Comparison of ENCODE assay signal across 14 cellular contexts in the genomic region with DNA sequence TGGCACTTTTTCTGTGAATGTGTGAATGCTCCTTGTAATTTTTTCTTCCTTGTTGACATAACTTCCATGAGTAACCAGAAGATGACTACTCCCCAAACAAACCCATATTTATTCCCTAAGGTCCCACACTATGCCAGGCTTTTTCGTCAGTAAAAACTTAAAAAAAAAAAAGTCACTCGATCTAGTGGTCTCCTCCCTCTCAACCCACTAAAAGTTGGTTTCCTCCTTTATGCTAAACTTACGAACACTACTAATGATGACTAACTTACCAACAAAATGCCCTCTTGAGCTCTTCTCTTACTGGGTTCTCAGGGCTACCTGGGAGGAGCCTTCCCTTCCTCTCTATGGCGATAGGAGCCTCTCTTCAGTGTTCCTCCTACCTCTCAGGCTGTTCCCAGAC. TPM values are rescaled to one million over a fixed set of nuclear protein-coding genes. Genes with fewer than 3 reads are reported as not detected.
A peak's percentile ranks its signal among the peaks of the same experiment; 100 is the strongest.
DNase-seq lines count a peak whose midpoint lies in the region; ATAC-seq, FAIRE-seq and TF ChIP-seq lines count a peak whose summit lies in the region.
"Had no signal": no experiment of that assay in that cellular context is flagged by ENCODE, and none has a peak within 500 bp of the region (broad histone marks: within the 10 kb centered on the region; RNA-seq: fewer than 3 reads in every experiment).

No MANE protein-coding gene starts in this region.

- peaks cover 40% of the 10 kb centered on the region for H3K36me3 Mint-ChIP-seq in activated CD4-positive, alpha-beta T cell treated with anti-CD3 and anti-CD28 coated beads for 36 hours (ENCODE audit: low read depth)
- peaks cover 3% of the 10 kb centered on the region for H3K36me3 Mint-ChIP-seq in endothelial cell (ENCODE audit: low read depth, unreplicated experiment)

- H3K4ac ChIP-seq in IMR-90 (ENCODE audit: low read depth, low read length) = peak overlapping the region; percentile 31; the same call in 1 of the 2 replicates

- no peak overlapping the region for H2AFZ ChIP-seq in IMR-90 (replicated peaks; ENCODE audit: low read length, poor library complexity)

- peaks cover 10% of the 10 kb centered on the region for H3K9me1 ChIP-seq in IMR-90 (ENCODE audit: insufficient read depth, low read length)

- peak overlapping the region; percentile 45; the same call in 1 of the 2 replicates for H3K23ac ChIP-seq in IMR-90 (ENCODE audit: low read depth, low read length)

- intact Hi-C loops in activated CD4-positive, alpha-beta T cell treated with anti-CD3 and anti-CD28 coated beads for 36 hours (cut with DNase I, micrococcal nuclease) = loop anchor here in 1 of 2 experiments (5.0 kb wide), 1 partner anchor 76 kb away; no protein-coding TSS in a partner anchor
- intact Hi-C loops in IMR-90 (cut with micrococcal nuclease) (loop anchor here (10.0 kb wide), 1 partner anchor 613 kb away; no protein-coding TSS in a partner anchor), pancreas (cut with DNase I) (no loop called here), aorta (cut with DNase I) (no loop called here)

- no peak for TF ChIP-seq POLR2A in IMR-90 (IDR thresholded peaks at IDR 0.05; ENCODE audit: low read depth, low read length)

- no peak overlapping the region for H3K9ac ChIP-seq in IMR-90 (ENCODE audit: low read depth, low read length)

- no peak overlapping the region; the same call in 1 of the 2 replicates for H3K14ac ChIP-seq in IMR-90 (replicated peaks; ENCODE audit: low read depth, low read length)

- H3K36me3 ChIP-seq in IMR-90 (ENCODE audit: control insufficient read depth, insufficient read depth, low read length) (peaks cover 2% of the 10 kb centered on the region; the same call in 1 of the 2 replicates), pancreas (no peaks in the 10 kb centered on the region), aorta (ENCODE audit: control insufficient read depth in 1 of 2, insufficient read depth in 2 of 2, low read length in 1 of 2) (no peaks in the 10 kb centered on the region)

- POLR2A ChIA-PET in activated CD4-positive, alpha-beta T cell treated with anti-CD3 and anti-CD28 coated beads for 36 hours (lab: Charles Lee) = no interaction called here
- POLR2A ChIA-PET in IMR-90 (lab: Charles Lee; ENCODE audit: unreplicated experiment) = no interaction called here

- peak overlapping the region; percentile 48; the same call in 1 of the 2 replicates for H2AK5ac ChIP-seq in IMR-90 (ENCODE audit: low read depth, low read length)

- peak overlapping the region; percentile 20 for H2BK5ac ChIP-seq in IMR-90 (ENCODE audit: low read depth, low read length, poor library complexity, severe bottlenecking)

- DNase-seq in activated CD4-positive, alpha-beta T cell treated with anti-CD3 and anti-CD28 coated beads for 36 hours = no peak
- no peak for DNase-seq in activated CD4-positive, alpha-beta T cell treated with anti-CD3 and anti-CD28 coated beads, Interleukin-2, amount 50 U/mL, for 48 hours
- DNase-seq in IMR-90 = peak; percentile 18
- no peak for DNase-seq in endothelial cell (ENCODE audit: low spot score)
- no peak for DNase-seq in pancreas
- no peak for DNase-seq in amniotic stem cell (lab: John Stamatoyannopoulos, UW)
- no peak for DNase-seq in NCI-H2107 (lab: John Stamatoyannopoulos, UW)
- no peak for DNase-seq in aorta
- DNase-seq: activated CD4-positive, alpha-beta T cell treated with anti-CD3 and anti-CD28 coated beads for 48 hours; anterior cingulate cortex; naive B cell; NCI-H526 treated with DMSO at 0.1 percent for 48 hours; OCI-M1 had no signal

- in situ Hi-C loops in IMR-90 (cut with MboI; ENCODE audit: low sequenced_read_pairs) = loop anchor here (25.0 kb wide), 1 partner anchor 1521 kb away; a partner anchor contains a TSS

- H4K91ac ChIP-seq in IMR-90 (ENCODE audit: insufficient read depth, low read depth, low read length) = no peak overlapping the region

- TF ChIP-seq CTCF in IMR-90 (conservative IDR thresholded peaks at IDR 0.05; ENCODE audit: low read depth, low read length) = no peak
- no peak for TF ChIP-seq CTCF in endothelial cell (IDR thresholded peaks at IDR 0.05; ENCODE audit: unreplicated experiment)
- TF ChIP-seq CTCF in pancreas (IDR thresholded peaks at IDR 0.05) = no peak

- dilution Hi-C loops in IMR-90 (cut with HindIII; ENCODE audit: low sequenced_read_pairs, unreplicated experiment) = no loop called here

- peaks cover 32% of the 10 kb centered on the region for H3K4me1 Mint-ChIP-seq in activated CD4-positive, alpha-beta T cell treated with anti-CD3 and anti-CD28 coated beads for 36 hours
- peaks cover 2% of the 10 kb centered on the region for H3K4me1 Mint-ChIP-seq in endothelial cell (ENCODE audit: unreplicated experiment)
- H3K4me1 Mint-ChIP-seq: naive B cell had no signal

- H4K5ac ChIP-seq in IMR-90 (ENCODE audit: low read depth, low read length) = no peak overlapping the region

- H2BK15ac ChIP-seq in IMR-90 (ENCODE audit: low read depth, low read length) = peak overlapping the region; percentile 6; the same call in 1 of the 3 replicates

- no peak overlapping the region for H3K18ac ChIP-seq in IMR-90 (ENCODE audit: low read depth, low read length)

- no peak overlapping the region; the same call in 1 of the 2 replicates for H2BK120ac ChIP-seq in IMR-90 (ENCODE audit: low read depth, low read length)

- no peaks in the 10 kb centered on the region for H3K9me3 Mint-ChIP-seq in activated CD4-positive, alpha-beta T cell treated with anti-CD3 and anti-CD28 coated beads for 36 hours (ENCODE audit: low read depth)
- H3K9me3 Mint-ChIP-seq in endothelial cell (ENCODE audit: unreplicated experiment) = no peaks in the 10 kb centered on the region
- H3K9me3 Mint-ChIP-seq: activated T-helper 1 cell treated with anti-CD3 and anti-CD28 coated beads, Interleukin-12 subunit alpha, Interleukin-12 subunit beta, Interleukin-2, Interleukin-4 antibody, amounts not matched to agents 30 ng/mL and 10 ng/mL and 1 ng/mL, durations not matched to agents 14 hours and 24 hours and 36 hours; naive B cell had no signal

- peaks cover 15% of the 10 kb centered on the region; the same call in 1 of the 2 replicates for H4K20me1 ChIP-seq in IMR-90 (ENCODE audit: insufficient read depth, low read length)

- no peaks in the 10 kb centered on the region for H3K9me3 ChIP-seq in IMR-90 (ENCODE audit: control insufficient read depth, insufficient read depth, low read length)
- no peaks in the 10 kb centered on the region for H3K9me3 ChIP-seq in pancreas
- H3K9me3 ChIP-seq in aorta (ENCODE audit: control insufficient read depth, low read length) = no peaks in the 10 kb centered on the region

- H3K27ac ChIP-seq in IMR-90 (ENCODE audit: insufficient read depth, low read length) (no peak overlapping the region), pancreas (peak overlapping the region in 1 of 4 donors; percentile 37), aorta (ENCODE audit: low read depth in 1 of 2, low read length in 2 of 2) (no peak overlapping the region)

- TF ChIP-seq RAD21 in IMR-90 (IDR thresholded peaks at IDR 0.05; ENCODE audit: low read length) = no peak

- H2BK20ac ChIP-seq in IMR-90 (ENCODE audit: low read depth, low read length) = no peak overlapping the region

- H3K4me3 ChIP-seq in IMR-90 (ENCODE audit: insufficient read depth, low read depth, low read length) (no peak overlapping the region), pancreas (no peak overlapping the region), aorta (ENCODE audit: low read length in 2 of 2) (no peak overlapping the region)

- no peak for ATAC-seq in activated CD4-positive, alpha-beta T cell treated with anti-CD3 and anti-CD28 coated beads for 36 hours
- ATAC-seq in IMR-90 (ENCODE audit: low read depth) = no peak
- peak in 3 of 4 donors; percentile 46 to 63 (median 53) for ATAC-seq in pancreas
- no peak for ATAC-seq in aorta (ENCODE audit: low FRiP score)

- BruUV-seq in IMR-90 (replicated peaks; lab: Mats Ljungman, UMichigan) = no TSS peak

- no peak overlapping the region for H3K4me3 Mint-ChIP-seq in activated CD4-positive, alpha-beta T cell treated with anti-CD3 and anti-CD28 coated beads for 36 hours
- H3K4me3 Mint-ChIP-seq in endothelial cell (ENCODE audit: unreplicated experiment) = peak overlapping the region; percentile 14
- H3K4me3 Mint-ChIP-seq: activated T-helper 1 cell treated with anti-CD3 and anti-CD28 coated beads, Interleukin-12 subunit alpha, Interleukin-12 subunit beta, Interleukin-2, Interleukin-4 antibody, amounts not matched to agents 30 ng/mL and 10 ng/mL and 1 ng/mL, durations not matched to agents 14 hours and 24 hours and 36 hours; naive B cell had no signal

- H3K4me1 ChIP-seq in IMR-90 (ENCODE audit: control insufficient read depth, insufficient read depth, low read length) (peaks cover 7% of the 10 kb centered on the region), pancreas (peaks cover 0 to 12% (median 0%) of the 10 kb centered on the region in 3 donors), aorta (ENCODE audit: control insufficient read depth in 1 of 2, insufficient read depth in 2 of 2, low read length in 2 of 2) (no peaks in the 10 kb centered on the region)

- no peaks in the 10 kb centered on the region for H3K27me3 Mint-ChIP-seq in activated CD4-positive, alpha-beta T cell treated with anti-CD3 and anti-CD28 coated beads for 36 hours
- H3K27me3 Mint-ChIP-seq in endothelial cell (ENCODE audit: unreplicated experiment) = peaks cover 2% of the 10 kb centered on the region
- H3K27me3 Mint-ChIP-seq: naive B cell had no signal

- CTCF ChIA-PET in activated CD4-positive, alpha-beta T cell treated with anti-CD3 and anti-CD28 coated beads for 36 hours (lab: Charles Lee) = interaction anchor here (0.6 to 0.8 kb wide), 3 partner anchors 11 to 148 kb away, joined by 3 read pairs; no protein-coding TSS in a partner anchor
- CTCF ChIA-PET in IMR-90 (lab: Yijun Ruan, JAX) = no interaction called here

- H3K56ac ChIP-seq in IMR-90 (ENCODE audit: extremely low read depth, insufficient read depth, low read length) = no peak overlapping the region

- FAIRE-seq in pancreas (lab: Jason Lieb, UNC) = no peak

- peaks cover 18 to 69% of the 10 kb centered on the region in 2 experiments for H3K79me1 ChIP-seq in IMR-90 (ENCODE audit: low read depth in 1 of 2, low read length in 2 of 2)

- WGBS in IMR-90 (ENCODE audit: extremely low coverage in 2 of 2, insufficient read length in 1 of 2), 2 experiments = 80% methylated on average over 1 of the region's 4 CpGs; no CpG with 5 or more reads in 1 of the 2 experiments
- WGBS in pancreas, 2 donors = 82 to 84% methylated on average over 4 of the region's 4 CpGs
- 83 to 84% methylated on average over 4 of the region's 4 CpGs for WGBS in aorta, 2 donors

- H4K8ac ChIP-seq in IMR-90 (ENCODE audit: low read depth in 2 of 2, low read length in 2 of 2) = no peak overlapping the region

- peak overlapping the region; percentile 11 for H3K27ac Mint-ChIP-seq in activated CD4-positive, alpha-beta T cell treated with anti-CD3 and anti-CD28 coated beads for 36 hours
- H3K27ac Mint-ChIP-seq in endothelial cell (ENCODE audit: unreplicated experiment) = no peak overlapping the region
- H3K27ac Mint-ChIP-seq: activated T-helper 1 cell treated with anti-CD3 and anti-CD28 coated beads, Interleukin-12 subunit alpha, Interleukin-12 subunit beta, Interleukin-2, Interleukin-4 antibody, amounts not matched to agents 30 ng/mL and 10 ng/mL and 1 ng/mL, durations not matched to agents 14 hours and 24 hours and 36 hours had no signal

- H3K27me3 ChIP-seq in IMR-90 (ENCODE audit: control insufficient read depth, insufficient read depth, low read length) (no peaks in the 10 kb centered on the region), pancreas (no peaks in the 10 kb centered on the region), aorta (ENCODE audit: control insufficient read depth in 1 of 2, insufficient read depth in 2 of 2, low read length in 1 of 2) (no peaks in the 10 kb centered on the region)

- no peak overlapping the region for H2AK9ac ChIP-seq in IMR-90 (replicated peaks; ENCODE audit: low read depth, low read length, poor library complexity)

- no peak overlapping the region for H3K4me2 ChIP-seq in IMR-90 (ENCODE audit: low read depth, low read length)

RNA-seq across cellular contexts. Expression of a gene that starts 18.2 kb away (rescaled TPM):
- 10 to 100 TPM; 17.1 to 23.0 TPM for total RNA-seq in activated CD4-positive, alpha-beta T cell treated with anti-CD3 and anti-CD28 coated beads for 36 hours
- 21.1 and 24.2 TPM in 2 replicates for total RNA-seq in IMR-90 (2012; rRNA removed)
- 32.0 and 40.8 TPM in 2 replicates for polyA plus RNA-seq in IMR-90 (2012; rRNA removed)
- polyA plus RNA-seq in IMR-90 (2012; cell fraction: cytosol; rRNA removed) = 24.3 and 50.9 TPM in 2 replicates
- 13.1 and 33.6 TPM in 2 replicates for polyA plus RNA-seq in IMR-90 (2012; cell fraction: nucleus; rRNA removed; ENCODE audit: low replicate concordance)
- 29.9 TPM for total RNA-seq in endothelial cell (ENCODE audit: unreplicated experiment)
- total RNA-seq in pancreas = 10 to 100 TPM in 5 of 6 donors, 1 to 10 TPM in 1; 9.8 to 25.2 (median 12.9) TPM
- 1 to 10 TPM; 3.1 to 6.7 TPM for polyA plus RNA-seq in pancreas
- total RNA-seq in aorta = 10 to 100 TPM; 47.8 to 53.4 TPM
- 10 to 100 TPM in 1 of 2 donors, 1 to 10 TPM in 1; 9.5 to 19.9 TPM for polyA plus RNA-seq in aorta

Comparison
In these comparisons a context has a peak if more than half of its experiments do, and no peak if none do; other contexts are left out.
1. ATAC-seq: peak in pancreas (3 of 4); none in activated CD4-positive, alpha-beta T cell treated with anti-CD3 and anti-CD28 coated beads for 36 hours (single experiment), IMR-90 (single experiment) and aorta (single experiment).